ENCODE assay signal across 2 cellular contexts in the genomic region with DNA sequence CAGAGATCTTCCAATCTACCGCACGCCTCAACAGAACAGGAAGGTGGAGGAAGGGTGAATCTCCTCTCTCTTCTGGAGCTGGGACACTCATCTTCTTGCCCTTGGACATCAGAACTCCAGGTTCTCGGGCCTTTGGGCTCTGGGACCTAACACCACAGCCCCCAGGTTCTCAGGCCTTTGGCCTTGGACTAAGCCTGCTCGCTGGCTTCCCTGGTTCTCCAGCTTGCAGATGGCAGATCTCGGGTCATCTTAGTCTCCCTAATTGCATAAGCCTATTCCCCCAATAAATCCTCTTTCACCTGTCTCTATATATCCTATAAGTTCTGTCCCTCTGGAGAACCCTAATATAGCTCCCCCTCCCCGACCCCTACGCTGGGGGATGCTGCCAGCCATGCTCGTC.
TF ChIP-seq lines count a peak whose summit lies in the region.

No MANE protein-coding gene starts in this region.

TF ChIP-seq in A549, 52 proteins besides CTCF, POLR2A, EP300 and RAD21:
- TF ChIP-seq HDAC2 (IDR thresholded peaks at IDR 0.05): no peak
- no peak for TF ChIP-seq FOXS1 (CRISPR knock-in tag; IDR thresholded peaks at IDR 0.05)
- no peak for TF ChIP-seq EHMT2 (IDR thresholded peaks at IDR 0.05; ENCODE audit: low read depth)
- TF ChIP-seq, protein P1, sequence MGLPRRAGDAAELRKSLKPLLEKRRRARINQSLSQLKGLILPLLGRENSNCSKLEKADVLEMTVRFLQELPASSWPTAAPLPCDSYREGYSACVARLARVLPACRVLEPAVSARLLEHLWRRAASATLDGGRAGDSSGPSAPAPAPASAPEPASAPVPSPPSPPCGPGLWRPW (IDR thresholded peaks at IDR 0.05): no peak
- TF ChIP-seq TP53 (CRISPR knock-in tag; IDR thresholded peaks at IDR 0.05): no peak
- TF ChIP-seq ZNF302 (CRISPR knock-in tag; IDR thresholded peaks at IDR 0.05): no peak
- TF ChIP-seq GATA3 (IDR thresholded peaks at IDR 0.05; ENCODE audit: borderline replicate concordance): no peak
- TF ChIP-seq, protein P2, sequence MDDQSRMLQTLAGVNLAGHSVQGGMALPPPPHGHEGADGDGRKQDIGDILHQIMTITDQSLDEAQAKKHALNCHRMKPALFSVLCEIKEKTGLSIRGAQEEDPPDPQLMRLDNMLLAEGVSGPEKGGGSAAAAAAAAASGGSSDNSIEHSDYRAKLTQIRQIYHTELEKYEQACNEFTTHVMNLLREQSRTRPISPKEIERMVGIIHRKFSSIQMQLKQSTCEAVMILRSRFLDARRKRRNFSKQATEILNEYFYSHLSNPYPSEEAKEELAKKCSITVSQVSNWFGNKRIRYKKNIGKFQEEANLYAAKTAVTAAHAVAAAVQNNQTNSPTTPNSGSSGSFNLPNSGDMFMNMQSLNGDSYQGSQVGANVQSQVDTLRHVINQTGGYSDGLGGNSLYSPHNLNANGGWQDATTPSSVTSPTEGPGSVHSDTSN (IDR thresholded peaks at IDR 0.05): no peak
- TF ChIP-seq ZSCAN20 (CRISPR knock-in tag; IDR thresholded peaks at IDR 0.05): no peak
- no peak for TF ChIP-seq EHF (CRISPR knock-in tag; IDR thresholded peaks at IDR 0.05)

TF ChIP-seq in IMR-90, 13 proteins besides CTCF, POLR2A, EP300 and RAD21:
- no peak for TF ChIP-seq RCOR1 (IDR thresholded peaks at IDR 0.05; ENCODE audit: insufficient replicate concordance, low read length)
- no peak for TF ChIP-seq MXI1 (IDR thresholded peaks at IDR 0.05; ENCODE audit: borderline replicate concordance, low read depth, low read length)
- no peak for TF ChIP-seq NFE2L2 (IDR thresholded peaks at IDR 0.05; ENCODE audit: low read depth, low read length)
- TF ChIP-seq RFX5 (IDR thresholded peaks at IDR 0.05; ENCODE audit: low read depth, low read length): no peak
- TF ChIP-seq, protein P3, sequence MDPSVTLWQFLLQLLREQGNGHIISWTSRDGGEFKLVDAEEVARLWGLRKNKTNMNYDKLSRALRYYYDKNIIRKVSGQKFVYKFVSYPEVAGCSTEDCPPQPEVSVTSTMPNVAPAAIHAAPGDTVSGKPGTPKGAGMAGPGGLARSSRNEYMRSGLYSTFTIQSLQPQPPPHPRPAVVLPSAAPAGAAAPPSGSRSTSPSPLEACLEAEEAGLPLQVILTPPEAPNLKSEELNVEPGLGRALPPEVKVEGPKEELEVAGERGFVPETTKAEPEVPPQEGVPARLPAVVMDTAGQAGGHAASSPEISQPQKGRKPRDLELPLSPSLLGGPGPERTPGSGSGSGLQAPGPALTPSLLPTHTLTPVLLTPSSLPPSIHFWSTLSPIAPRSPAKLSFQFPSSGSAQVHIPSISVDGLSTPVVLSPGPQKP (IDR thresholded peaks at IDR 0.05; ENCODE audit: borderline replicate concordance, low read depth, low read length): no peak
- TF ChIP-seq SMC3 (IDR thresholded peaks at IDR 0.05; ENCODE audit: low read depth, low read length): no peak
- TF ChIP-seq CEBPB (IDR thresholded peaks at IDR 0.05; ENCODE audit: low read depth, low read length): no peak
- TF ChIP-seq, protein P4, sequence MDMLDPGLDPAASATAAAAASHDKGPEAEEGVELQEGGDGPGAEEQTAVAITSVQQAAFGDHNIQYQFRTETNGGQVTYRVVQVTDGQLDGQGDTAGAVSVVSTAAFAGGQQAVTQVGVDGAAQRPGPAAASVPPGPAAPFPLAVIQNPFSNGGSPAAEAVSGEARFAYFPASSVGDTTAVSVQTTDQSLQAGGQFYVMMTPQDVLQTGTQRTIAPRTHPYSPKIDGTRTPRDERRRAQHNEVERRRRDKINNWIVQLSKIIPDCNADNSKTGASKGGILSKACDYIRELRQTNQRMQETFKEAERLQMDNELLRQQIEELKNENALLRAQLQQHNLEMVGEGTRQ (IDR thresholded peaks at IDR 0.05; ENCODE audit: low read depth, low read length): no peak
- no peak for TF ChIP-seq FOS (IDR thresholded peaks at IDR 0.05; ENCODE audit: low read depth, low read length)
- no peak for TF ChIP-seq MAZ (IDR thresholded peaks at IDR 0.05; ENCODE audit: borderline replicate concordance, low read depth, low read length)
- no peak for TF ChIP-seq MAFK (IDR thresholded peaks at IDR 0.05; ENCODE audit: low read depth, low read length)
- TF ChIP-seq BHLHE40 (IDR thresholded peaks at IDR 0.05; ENCODE audit: low read depth, low read length): no peak
